Comparison of ENCODE assay signal across 21 cellular contexts in the genomic region with DNA sequence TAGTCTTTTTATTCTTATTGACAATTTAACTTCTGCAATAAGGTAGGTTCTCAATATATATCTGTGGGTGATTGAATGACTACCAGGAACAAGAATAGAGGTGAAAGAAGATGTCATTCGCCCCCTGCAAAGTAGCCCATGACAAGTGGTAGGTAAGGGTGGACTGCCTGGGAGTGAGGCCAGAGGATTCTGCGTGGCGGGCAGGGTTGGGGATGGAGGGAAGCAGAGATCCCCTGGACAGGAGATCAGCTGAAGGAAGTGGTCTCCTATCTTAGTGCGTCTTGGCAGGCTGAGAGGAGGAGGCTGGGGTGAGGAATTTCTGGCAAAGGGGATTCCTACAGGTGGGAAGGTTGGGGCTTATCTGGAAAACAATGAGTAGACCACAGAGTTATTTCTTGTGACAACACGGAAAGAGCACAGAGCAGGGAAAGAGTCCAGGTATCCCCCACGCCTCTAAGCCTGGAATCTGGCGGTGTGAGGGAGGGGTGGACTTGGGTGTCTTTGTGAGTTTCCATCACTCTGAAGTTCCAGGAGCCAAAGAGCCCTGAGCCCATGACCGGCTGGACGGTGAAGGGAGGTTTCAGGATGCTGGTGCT. TPM values are rescaled to one million over a fixed set of nuclear protein-coding genes. Genes with fewer than 3 reads are reported as not detected.
DNase-seq lines count a peak whose midpoint lies in the region; TF ChIP-seq lines count a peak whose summit lies in the region.
"Had no signal": no experiment of that assay in that cellular context is flagged by ENCODE, and none has a peak within 500 bp of the region (broad histone marks: within the 10 kb centered on the region; RNA-seq: fewer than 3 reads in every experiment).

No MANE protein-coding gene starts in this region.

- H3K79me2 ChIP-seq in mesendoderm (ENCODE audit: control insufficient read depth, insufficient read depth, low read length) (no peaks in the 10 kb centered on the region), trophoblast cell (ENCODE audit: control insufficient read depth, insufficient read depth, low read length, poor library complexity) (no peaks in the 10 kb centered on the region)

- H3K9me3 ChIP-seq in Caco-2 (no peaks in the 10 kb centered on the region), trophoblast cell (ENCODE audit: insufficient read depth, low read depth, low read length) (peaks cover 2% of the 10 kb centered on the region), BE2C (no peaks in the 10 kb centered on the region), mesenchymal stem cell (ENCODE audit: control insufficient read depth, low read length) (no peaks in the 10 kb centered on the region)
- H3K9me3 ChIP-seq: A549, BLaER1, HAP-1 had no signal

- H2BK12ac ChIP-seq in trophoblast cell (ENCODE audit: low read length) (no peak overlapping the region), mesenchymal stem cell (ENCODE audit: low read length in 2 of 2) (no peak overlapping the region)

- H3K23ac ChIP-seq in mesendoderm (ENCODE audit: low read length) (no peak overlapping the region), trophoblast cell (ENCODE audit: low read length) (no peak overlapping the region), mesenchymal stem cell (ENCODE audit: low read length in 2 of 2) (no peak overlapping the region)

- no peak overlapping the region for H4K5ac ChIP-seq in mesendoderm (ENCODE audit: low read length)

- H3K9ac ChIP-seq in mesendoderm (ENCODE audit: low read length) (no peak overlapping the region), trophoblast cell (ENCODE audit: low read length) (no peak overlapping the region), mesenchymal stem cell (ENCODE audit: low read length) (no peak overlapping the region)
- H3K9ac ChIP-seq: BLaER1 had no signal

- H2BK120ac ChIP-seq in mesendoderm (ENCODE audit: low read depth, low read length) (no peak overlapping the region), trophoblast cell (ENCODE audit: insufficient read depth, low read length, poor library complexity) (no peak overlapping the region), mesenchymal stem cell (ENCODE audit: low read depth, low read length) (no peak overlapping the region)

- peak; percentile 36 to 59 for DNase-seq in Caco-2
- peak; percentile 40 for DNase-seq in ecto neural progenitor cell (ENCODE audit: low spot score)
- DNase-seq in mesendoderm: peak; percentile 51
- no peak for DNase-seq in trophoblast cell
- no peak for DNase-seq in GF-D8 (lab: John Stamatoyannopoulos, UW)
- DNase-seq in BE2C: no peak
- DNase-seq in mesenchymal stem cell: no peak
- DNase-seq: AML-193; CD4-positive, alpha-beta memory T cell; DMS 273 treated with DMSO at 0.1 percent for 48 hours; DND-41; EL had no signal

- no TSS peak for BruUV-seq in Caco-2 (replicated peaks; lab: Mats Ljungman, UMichigan)

- H3K4me2 ChIP-seq in mesendoderm (ENCODE audit: low read length) (no peak overlapping the region), trophoblast cell (ENCODE audit: low read length) (no peak overlapping the region), mesenchymal stem cell (ENCODE audit: low read length, poor library complexity, severe bottlenecking) (no peak overlapping the region)
- H3K4me2 ChIP-seq: BLaER1 had no signal

- H3K4me3 ChIP-seq in Caco-2 (ENCODE audit: low read depth, low read length): no peak overlapping the region
- no peak overlapping the region for H3K4me3 ChIP-seq in mesendoderm (ENCODE audit: low read length)
- no peak overlapping the region for H3K4me3 ChIP-seq in trophoblast cell (ENCODE audit: low read depth, low read length)
- H3K4me3 ChIP-seq in BE2C (ENCODE audit: low read depth, low read length): no peak overlapping the region
- no peak overlapping the region for H3K4me3 ChIP-seq in mesenchymal stem cell (ENCODE audit: insufficient read depth in 1 of 2, low read depth in 1 of 2, low read length in 2 of 2)
- H3K4me3 ChIP-seq: A549, BLaER1, HAP-1 had no signal

- CTCF ChIA-PET in Caco-2 (lab: Charles Lee): interaction anchor here (0.8 kb wide), 1 partner anchor 271 kb away, joined by 3 read pairs; no protein-coding TSS in a partner anchor

- peaks cover 31% of the 10 kb centered on the region for H3K4me1 Mint-ChIP-seq in Caco-2 (ENCODE audit: low read depth, unreplicated experiment)
- H3K4me1 Mint-ChIP-seq: CD14-positive monocyte; CD4-positive, alpha-beta memory T cell; IgD-negative memory B cell had no signal

- no peak overlapping the region for H3K27ac ChIP-seq in mesendoderm (ENCODE audit: low read depth, low read length)
- H3K27ac ChIP-seq in trophoblast cell (ENCODE audit: low read depth, low read length): no peak overlapping the region
- H3K27ac ChIP-seq in mesenchymal stem cell (ENCODE audit: low read length, poor library complexity, severe bottlenecking): no peak overlapping the region
- H3K27ac ChIP-seq: 22Rv1, A549, BLaER1 had no signal

- H2AFZ ChIP-seq in trophoblast cell (ENCODE audit: insufficient read depth, low read length, poor library complexity) (no peak overlapping the region), mesenchymal stem cell (ENCODE audit: low read depth, low read length) (no peak overlapping the region)

- WGBS in mesendoderm (ENCODE audit: extremely low coverage, insufficient coverage, low lambda C conversion rate): no CpG with 5 or more reads among the region's 9 CpGs
- WGBS in trophoblast cell (ENCODE audit: extremely low coverage, insufficient coverage, insufficient read length): no CpG with 5 or more reads among the region's 9 CpGs
- 86% methylated on average over 9 of the region's 9 CpGs for WGBS in mesenchymal stem cell

- H3K4me3 Mint-ChIP-seq in Caco-2 (ENCODE audit: unreplicated experiment): no peak overlapping the region
- H3K4me3 Mint-ChIP-seq: CD14-positive monocyte; CD4-positive, alpha-beta memory T cell had no signal

- POLR2A ChIA-PET in Caco-2 (lab: Charles Lee): no interaction called here

- H3K27me3 Mint-ChIP-seq in Caco-2 (ENCODE audit: insufficient read depth, unreplicated experiment): no peaks in the 10 kb centered on the region

- no peak overlapping the region for H4K12ac ChIP-seq in trophoblast cell (ENCODE audit: low read depth, low read length)

- H3K18ac ChIP-seq in mesendoderm (ENCODE audit: low read length): no peak overlapping the region
- H3K18ac ChIP-seq in trophoblast cell (ENCODE audit: low read length): no peak overlapping the region
- no peak overlapping the region for H3K18ac ChIP-seq in mesenchymal stem cell (ENCODE audit: low read depth in 1 of 2, low read length in 2 of 2)

- no peaks in the 10 kb centered on the region for H3K36me3 ChIP-seq in Caco-2 (ENCODE audit: control insufficient read depth, insufficient read depth, low read length)
- no peaks in the 10 kb centered on the region for H3K36me3 ChIP-seq in mesendoderm (ENCODE audit: control insufficient read depth, insufficient read depth, low read length)
- no peaks in the 10 kb centered on the region for H3K36me3 ChIP-seq in trophoblast cell (ENCODE audit: control insufficient read depth in 1 of 2, insufficient read depth in 2 of 2, low read length in 2 of 2)
- H3K36me3 ChIP-seq in BE2C: no peaks in the 10 kb centered on the region
- H3K36me3 ChIP-seq in mesenchymal stem cell (ENCODE audit: control insufficient read depth in 1 of 2, insufficient read depth in 2 of 2, low read depth in 1 of 2, low read length in 2 of 2): no peaks in the 10 kb centered on the region
- H3K36me3 ChIP-seq: BLaER1, HAP-1 had no signal

- no peak overlapping the region for H2AK5ac ChIP-seq in mesendoderm (ENCODE audit: low read length)
- no peak overlapping the region for H2AK5ac ChIP-seq in trophoblast cell (ENCODE audit: low read length)
- no peak overlapping the region for H2AK5ac ChIP-seq in mesenchymal stem cell (ENCODE audit: low read length, severe bottlenecking)

- H3K14ac ChIP-seq in trophoblast cell (ENCODE audit: low read length) (no peak overlapping the region), mesenchymal stem cell (ENCODE audit: low read length in 2 of 2) (no peak overlapping the region)

- H3K27ac Mint-ChIP-seq in Caco-2 (ENCODE audit: unreplicated experiment): peak overlapping the region; percentile 67
- H3K27ac Mint-ChIP-seq: CD14-positive monocyte; CD4-positive, alpha-beta memory T cell; IgD-negative memory B cell had no signal

- no peak overlapping the region for H3K4ac ChIP-seq in mesendoderm (ENCODE audit: low read depth, low read length)
- H3K4ac ChIP-seq in trophoblast cell (ENCODE audit: low read depth, low read length): no peak overlapping the region
- H3K4ac ChIP-seq in mesenchymal stem cell (ENCODE audit: low read depth in 1 of 2, low read length in 2 of 2): no peak overlapping the region

- no peaks in the 10 kb centered on the region for H3K36me3 Mint-ChIP-seq in Caco-2 (ENCODE audit: insufficient read depth, unreplicated experiment)
- H3K36me3 Mint-ChIP-seq: CD14-positive monocyte; CD4-positive, alpha-beta memory T cell; IgD-negative memory B cell had no signal

- H3K27me3 ChIP-seq in Caco-2 (replicated peaks; ENCODE audit: control insufficient read depth, insufficient read depth, low read length): no peaks in the 10 kb centered on the region
- H3K27me3 ChIP-seq in mesendoderm (ENCODE audit: insufficient read depth, low read length, poor library complexity): no peaks in the 10 kb centered on the region
- no peaks in the 10 kb centered on the region for H3K27me3 ChIP-seq in trophoblast cell (ENCODE audit: insufficient read depth, low read length)
- no peaks in the 10 kb centered on the region for H3K27me3 ChIP-seq in BE2C
- H3K27me3 ChIP-seq in mesenchymal stem cell (ENCODE audit: control insufficient read depth in 1 of 2, insufficient read depth in 1 of 2, low read length in 2 of 2): peaks cover 22 to 46% of the 10 kb centered on the region in 2 experiments

- no peak overlapping the region for H3K56ac ChIP-seq in mesendoderm (ENCODE audit: low read length)

- H4K91ac ChIP-seq in trophoblast cell (ENCODE audit: low read depth, low read length) (peak overlapping the region; percentile 7), mesenchymal stem cell (ENCODE audit: low read length) (no peak overlapping the region)

- H3K79me1 ChIP-seq in mesendoderm (ENCODE audit: low read length): no peaks in the 10 kb centered on the region
- peaks cover 7% of the 10 kb centered on the region for H3K79me1 ChIP-seq in trophoblast cell (ENCODE audit: low read length)
- no peaks in the 10 kb centered on the region for H3K79me1 ChIP-seq in mesenchymal stem cell (replicated peaks; ENCODE audit: low read length, poor library complexity, severe bottlenecking)

- H4K8ac ChIP-seq in mesendoderm (ENCODE audit: low read depth, low read length) (no peak overlapping the region), trophoblast cell (ENCODE audit: low read depth, low read length) (no peak overlapping the region), mesenchymal stem cell (ENCODE audit: low read length) (no peak overlapping the region)

- intact Hi-C loops in Caco-2 (cut with micrococcal nuclease; ENCODE audit: unreplicated experiment): no loop called here

- no peaks in the 10 kb centered on the region for H3K9me3 Mint-ChIP-seq in Caco-2 (ENCODE audit: unreplicated experiment)
- H3K9me3 Mint-ChIP-seq: CD14-positive monocyte; CD4-positive, alpha-beta memory T cell; IgD-negative memory B cell had no signal

- no peak overlapping the region for H2BK5ac ChIP-seq in mesendoderm (ENCODE audit: low read length)
- no peak overlapping the region for H2BK5ac ChIP-seq in trophoblast cell (ENCODE audit: low read depth, low read length, poor library complexity)
- H2BK5ac ChIP-seq in mesenchymal stem cell (ENCODE audit: low read depth, low read length, poor library complexity, severe bottlenecking): no peak overlapping the region

- H3K4me1 ChIP-seq in Caco-2 (peaks cover 35% of the 10 kb centered on the region), mesendoderm (ENCODE audit: control insufficient read depth, low read depth, low read length) (no peaks in the 10 kb centered on the region), trophoblast cell (ENCODE audit: control insufficient read depth in 1 of 2, insufficient read depth in 2 of 2, low read length in 2 of 2) (peaks cover 30 to 32% of the 10 kb centered on the region in 2 experiments), BE2C (peaks cover 3% of the 10 kb centered on the region; the same call in 1 of the 2 replicates), mesenchymal stem cell (ENCODE audit: control insufficient read depth, insufficient read depth, low read depth, low read length) (peaks cover 1% of the 10 kb centered on the region)
- H3K4me1 ChIP-seq: HAP-1 had no signal

- H2BK15ac ChIP-seq in mesendoderm (replicated peaks; ENCODE audit: low read depth) (no peak overlapping the region), mesenchymal stem cell (ENCODE audit: low read depth, poor library complexity, severe bottlenecking) (no peak overlapping the region)

- TF ChIP-seq CTCF in Caco-2 (IDR thresholded peaks at IDR 0.05; ENCODE audit: insufficient read depth in 1 of 2, low read depth in 1 of 2, low read length in 1 of 2, severe bottlenecking in 1 of 2, unreplicated experiment in 1 of 2): no peak
- TF ChIP-seq CTCF in BE2C (IDR thresholded peaks at IDR 0.05; ENCODE audit: low read depth, low read length): no peak

RNA-seq across cellular contexts. Expression of a gene that starts 21.5 kb away (rescaled TPM):
- 46.6 and 54.4 TPM in 2 replicates for total RNA-seq in Caco-2 (2022)
- polyA plus RNA-seq in mesendoderm (2013, experiment 1 of 2): 26.6 TPM
- 29.1 TPM for polyA plus RNA-seq in mesendoderm (2013, experiment 2 of 2)
- polyA plus RNA-seq in trophoblast cell (2013): 104 and 113 TPM in 2 replicates
- 1,296 TPM for polyA plus RNA-seq in BE2C (2012; ENCODE audit: insufficient read depth, insufficient read length, low read depth)
- 0.36 TPM for polyA plus RNA-seq in mesenchymal stem cell (2013, experiment 1 of 2)
- 0.36 TPM for polyA plus RNA-seq in mesenchymal stem cell (2013, experiment 2 of 2)
- total RNA-seq: G401, H4, HepG2 had no signal
- polyA plus RNA-seq: A549; CD14-positive monocyte; CD4-positive, alpha-beta memory T cell; HepG2; IgD-negative memory B cell had no signal

Comparison
In these comparisons a context has a peak if more than half of its experiments do, and no peak if none do; other contexts are left out.
1. DNase-seq: peak in Caco-2 (2 of 2), ecto neural progenitor cell (single experiment) and mesendoderm (single experiment); none in trophoblast cell (0 of 2), GF-D8 (single experiment), BE2C (single experiment) and mesenchymal stem cell (single experiment).